ENCODE assay signal across 2 cellular contexts in genomic region chr4:30753316-30753715, GRCh38.
TF ChIP-seq lines count a peak whose summit lies in the region.

No MANE protein-coding gene starts in this region.

TF ChIP-seq in IMR-90, 13 proteins besides CTCF, POLR2A, EP300 and RAD21 (continued from another document):
- TF ChIP-seq CEBPB (IDR thresholded peaks at IDR 0.05; ENCODE audit: low read depth, low read length) (peak; percentile 6; the same call in 1 of the 2 replicates), FOS (IDR thresholded peaks at IDR 0.05; ENCODE audit: low read depth, low read length) (peak; percentile 34; the same call in 1 of the 2 replicates), MAFK (IDR thresholded peaks at IDR 0.05; ENCODE audit: low read depth, low read length) (peak; percentile 9; the same call in 1 of the 2 replicates)

TF ChIP-seq in GM23338, 12 proteins besides CTCF, POLR2A, EP300 and RAD21 (continued from another document):
- no peak for TF ChIP-seq ZNF331 (CRISPR knock-in tag; IDR thresholded peaks at IDR 0.05; ENCODE audit: low read depth)
- no peak for TF ChIP-seq EZH2 (IDR thresholded peaks at IDR 0.05; ENCODE audit: low read depth, unreplicated experiment)
- TF ChIP-seq, protein P1, sequence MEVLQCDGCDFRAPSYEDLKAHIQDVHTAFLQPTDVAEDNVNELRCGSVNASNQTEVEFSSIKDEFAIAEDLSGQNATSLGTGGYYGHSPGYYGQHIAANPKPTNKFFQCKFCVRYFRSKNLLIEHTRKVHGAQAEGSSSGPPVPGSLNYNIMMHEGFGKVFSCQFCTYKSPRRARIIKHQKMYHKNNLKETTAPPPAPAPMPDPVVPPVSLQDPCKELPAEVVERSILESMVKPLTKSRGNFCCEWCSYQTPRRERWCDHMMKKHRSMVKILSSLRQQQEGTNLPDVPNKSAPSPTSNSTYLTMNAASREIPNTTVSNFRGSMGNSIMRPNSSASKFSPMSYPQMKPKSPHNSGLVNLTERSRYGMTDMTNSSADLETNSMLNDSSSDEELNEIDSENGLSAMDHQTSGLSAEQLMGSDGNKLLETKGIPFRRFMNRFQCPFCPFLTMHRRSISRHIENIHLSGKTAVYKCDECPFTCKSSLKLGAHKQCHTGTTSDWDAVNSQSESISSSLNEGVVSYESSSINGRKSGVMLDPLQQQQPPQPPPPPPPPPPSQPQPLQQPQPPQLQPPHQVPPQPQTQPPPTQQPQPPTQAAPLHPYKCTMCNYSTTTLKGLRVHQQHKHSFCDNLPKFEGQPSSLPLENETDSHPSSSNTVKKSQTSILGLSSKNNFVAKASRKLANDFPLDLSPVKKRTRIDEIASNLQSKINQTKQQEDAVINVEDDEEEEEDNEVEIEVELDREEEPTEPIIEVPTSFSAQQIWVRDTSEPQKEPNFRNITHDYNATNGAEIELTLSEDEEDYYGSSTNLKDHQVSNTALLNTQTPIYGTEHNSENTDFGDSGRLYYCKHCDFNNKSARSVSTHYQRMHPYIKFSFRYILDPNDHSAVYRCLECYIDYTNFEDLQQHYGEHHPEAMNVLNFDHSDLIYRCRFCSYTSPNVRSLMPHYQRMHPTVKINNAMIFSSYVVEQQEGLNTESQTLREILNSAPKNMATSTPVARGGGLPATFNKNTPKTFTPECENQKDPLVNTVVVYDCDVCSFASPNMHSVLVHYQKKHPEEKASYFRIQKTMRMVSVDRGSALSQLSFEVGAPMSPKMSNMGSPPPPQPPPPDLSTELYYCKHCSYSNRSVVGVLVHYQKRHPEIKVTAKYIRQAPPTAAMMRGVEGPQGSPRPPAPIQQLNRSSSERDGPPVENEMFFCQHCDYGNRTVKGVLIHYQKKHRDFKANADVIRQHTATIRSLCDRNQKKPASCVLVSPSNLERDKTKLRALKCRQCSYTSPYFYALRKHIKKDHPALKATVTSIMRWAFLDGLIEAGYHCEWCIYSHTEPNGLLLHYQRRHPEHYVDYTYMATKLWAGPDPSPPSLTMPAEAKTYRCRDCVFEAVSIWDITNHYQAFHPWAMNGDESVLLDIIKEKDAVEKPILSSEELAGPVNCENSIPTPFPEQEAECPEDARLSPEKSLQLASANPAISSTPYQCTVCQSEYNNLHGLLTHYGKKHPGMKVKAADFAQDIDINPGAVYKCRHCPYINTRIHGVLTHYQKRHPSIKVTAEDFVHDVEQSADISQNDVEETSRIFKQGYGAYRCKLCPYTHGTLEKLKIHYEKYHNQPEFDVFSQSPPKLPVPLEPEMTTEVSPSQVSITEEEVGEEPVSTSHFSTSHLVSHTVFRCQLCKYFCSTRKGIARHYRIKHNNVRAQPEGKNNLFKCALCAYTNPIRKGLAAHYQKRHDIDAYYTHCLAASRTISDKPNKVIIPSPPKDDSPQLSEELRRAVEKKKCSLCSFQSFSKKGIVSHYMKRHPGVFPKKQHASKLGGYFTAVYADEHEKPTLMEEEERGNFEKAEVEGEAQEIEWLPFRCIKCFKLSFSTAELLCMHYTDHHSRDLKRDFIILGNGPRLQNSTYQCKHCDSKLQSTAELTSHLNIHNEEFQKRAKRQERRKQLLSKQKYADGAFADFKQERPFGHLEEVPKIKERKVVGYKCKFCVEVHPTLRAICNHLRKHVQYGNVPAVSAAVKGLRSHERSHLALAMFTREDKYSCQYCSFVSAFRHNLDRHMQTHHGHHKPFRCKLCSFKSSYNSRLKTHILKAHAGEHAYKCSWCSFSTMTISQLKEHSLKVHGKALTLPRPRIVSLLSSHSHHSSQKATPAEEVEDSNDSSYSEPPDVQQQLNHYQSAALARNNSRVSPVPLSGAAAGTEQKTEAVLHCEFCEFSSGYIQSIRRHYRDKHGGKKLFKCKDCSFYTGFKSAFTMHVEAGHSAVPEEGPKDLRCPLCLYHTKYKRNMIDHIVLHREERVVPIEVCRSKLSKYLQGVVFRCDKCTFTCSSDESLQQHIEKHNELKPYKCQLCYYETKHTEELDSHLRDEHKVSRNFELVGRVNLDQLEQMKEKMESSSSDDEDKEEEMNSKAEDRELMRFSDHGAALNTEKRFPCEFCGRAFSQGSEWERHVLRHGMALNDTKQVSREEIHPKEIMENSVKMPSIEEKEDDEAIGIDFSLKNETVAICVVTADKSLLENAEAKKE (CRISPR knock-in tag; IDR thresholded peaks at IDR 0.05) = no peak
- TF ChIP-seq CREB1 (CRISPR knock-in tag; IDR thresholded peaks at IDR 0.05; ENCODE audit: low read depth) = no peak
- TF ChIP-seq POLR2AphosphoS5 (IDR thresholded peaks at IDR 0.05; ENCODE audit: low read depth) = no peak
- TF ChIP-seq EZH2phosphoT487 (IDR thresholded peaks at IDR 0.05; ENCODE audit: unreplicated experiment) = no peak
- no peak for TF ChIP-seq STAT1 (IDR thresholded peaks at IDR 0.05; ENCODE audit: unreplicated experiment)
- no peak for TF ChIP-seq ZNF114 (CRISPR knock-in tag; IDR thresholded peaks at IDR 0.05)
- TF ChIP-seq, protein P2, sequence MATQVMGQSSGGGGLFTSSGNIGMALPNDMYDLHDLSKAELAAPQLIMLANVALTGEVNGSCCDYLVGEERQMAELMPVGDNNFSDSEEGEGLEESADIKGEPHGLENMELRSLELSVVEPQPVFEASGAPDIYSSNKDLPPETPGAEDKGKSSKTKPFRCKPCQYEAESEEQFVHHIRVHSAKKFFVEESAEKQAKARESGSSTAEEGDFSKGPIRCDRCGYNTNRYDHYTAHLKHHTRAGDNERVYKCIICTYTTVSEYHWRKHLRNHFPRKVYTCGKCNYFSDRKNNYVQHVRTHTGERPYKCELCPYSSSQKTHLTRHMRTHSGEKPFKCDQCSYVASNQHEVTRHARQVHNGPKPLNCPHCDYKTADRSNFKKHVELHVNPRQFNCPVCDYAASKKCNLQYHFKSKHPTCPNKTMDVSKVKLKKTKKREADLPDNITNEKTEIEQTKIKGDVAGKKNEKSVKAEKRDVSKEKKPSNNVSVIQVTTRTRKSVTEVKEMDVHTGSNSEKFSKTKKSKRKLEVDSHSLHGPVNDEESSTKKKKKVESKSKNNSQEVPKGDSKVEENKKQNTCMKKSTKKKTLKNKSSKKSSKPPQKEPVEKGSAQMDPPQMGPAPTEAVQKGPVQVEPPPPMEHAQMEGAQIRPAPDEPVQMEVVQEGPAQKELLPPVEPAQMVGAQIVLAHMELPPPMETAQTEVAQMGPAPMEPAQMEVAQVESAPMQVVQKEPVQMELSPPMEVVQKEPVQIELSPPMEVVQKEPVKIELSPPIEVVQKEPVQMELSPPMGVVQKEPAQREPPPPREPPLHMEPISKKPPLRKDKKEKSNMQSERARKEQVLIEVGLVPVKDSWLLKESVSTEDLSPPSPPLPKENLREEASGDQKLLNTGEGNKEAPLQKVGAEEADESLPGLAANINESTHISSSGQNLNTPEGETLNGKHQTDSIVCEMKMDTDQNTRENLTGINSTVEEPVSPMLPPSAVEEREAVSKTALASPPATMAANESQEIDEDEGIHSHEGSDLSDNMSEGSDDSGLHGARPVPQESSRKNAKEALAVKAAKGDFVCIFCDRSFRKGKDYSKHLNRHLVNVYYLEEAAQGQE (IDR thresholded peaks at IDR 0.05; ENCODE audit: unreplicated experiment) = no peak
- TF ChIP-seq ETS1 (IDR thresholded peaks at IDR 0.05) = no peak
